ENCODE assay signal across 9 cellular contexts in the genomic region with DNA sequence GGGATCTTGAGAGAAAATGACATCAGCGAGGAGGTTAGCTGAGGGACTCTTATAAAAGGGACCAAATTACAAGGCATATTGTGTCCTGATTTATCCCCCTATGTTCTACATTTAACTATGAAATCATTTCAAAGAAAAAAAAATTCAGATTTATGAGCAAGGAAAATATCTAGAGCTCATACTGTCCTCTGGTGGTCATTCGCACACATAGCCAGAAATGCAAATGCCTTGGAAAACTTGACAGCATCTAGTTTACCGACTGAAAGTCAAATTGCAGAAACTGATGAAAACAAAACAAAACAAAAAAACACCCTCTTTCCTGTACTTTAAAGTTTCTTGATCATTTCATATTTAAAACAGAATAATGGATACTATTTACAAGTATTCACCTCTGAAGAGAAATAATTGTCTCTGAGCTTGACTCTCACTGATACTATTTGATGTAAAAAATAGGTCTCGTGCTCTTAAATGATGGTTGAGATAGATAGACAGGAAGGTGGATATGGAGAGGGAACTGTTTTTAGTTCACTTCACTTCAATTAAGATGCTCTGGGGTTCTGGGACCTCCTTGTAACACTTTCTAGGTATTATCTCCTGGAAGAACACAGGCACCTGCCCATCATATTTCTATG.
A peak's percentile ranks its signal among the peaks of the same experiment; 100 is the strongest.
DNase-seq lines count a peak whose midpoint lies in the region; ATAC-seq, FAIRE-seq and TF ChIP-seq lines count a peak whose summit lies in the region.
"Had no signal": no experiment of that assay in that cellular context is flagged by ENCODE, and none has a peak within 500 bp of the region (broad histone marks: within the 10 kb centered on the region; RNA-seq: fewer than 3 reads in every experiment).

No MANE protein-coding gene starts in this region.

- H3K27ac ChIP-seq in endothelial cell of umbilical vein (ENCODE audit: insufficient read depth, low read depth, low read length) (no peak overlapping the region), gastrocnemius medialis (no peak overlapping the region)

- intact Hi-C loops in endothelial cell of umbilical vein (cut with micrococcal nuclease): loop anchor here (2.0 kb wide), 1 partner anchor 602 kb away; no protein-coding TSS in a partner anchor
- intact Hi-C loops in gastrocnemius medialis (cut with DNase I; ENCODE audit: low total_unique reads): loop anchor here (5.0 to 10.0 kb wide), 2 partner anchors 76 to 254 kb away; partner anchors contain the start of gene PCP4

- TF ChIP-seq CTCF in endothelial cell of umbilical vein (IDR thresholded peaks at IDR 0.05; ENCODE audit: extremely low read depth in 1 of 2, insufficient read depth in 1 of 2, low read depth in 1 of 2, low read length in 2 of 2) (peak; percentile 30 to 36), gastrocnemius medialis (IDR thresholded peaks at IDR 0.05 in 4 of 5, conservative IDR thresholded peaks at IDR 0.05 in 1 of 5) (peak in 4 of 5 experiments; percentile 13 to 48 (median 44))

- H3K4me1 ChIP-seq in endothelial cell of umbilical vein (ENCODE audit: control insufficient read depth, extremely low read depth, insufficient read depth, low read length) (no peaks in the 10 kb centered on the region), gastrocnemius medialis (no peaks in the 10 kb centered on the region)

- no peaks in the 10 kb centered on the region for H3K27me3 ChIP-seq in endothelial cell of umbilical vein (ENCODE audit: control insufficient read depth in 2 of 2, insufficient read depth in 2 of 2, low read length in 2 of 2)
- H3K27me3 ChIP-seq in gastrocnemius medialis: no peaks in the 10 kb centered on the region

- no peak for TF ChIP-seq POLR2A in endothelial cell of umbilical vein (IDR thresholded peaks at IDR 0.05; ENCODE audit: low read depth, low read length)
- TF ChIP-seq POLR2A in gastrocnemius medialis (IDR thresholded peaks at IDR 0.05): no peak

- H3K9ac ChIP-seq in endothelial cell of umbilical vein (replicated peaks; ENCODE audit: extremely low read depth, insufficient read depth, low read length): no peak overlapping the region

- POLR2A ChIA-PET in endothelial cell of umbilical vein (lab: Charles Lee): no interaction called here

- ATAC-seq in gastrocnemius medialis (no peak), HG03432 (IDR thresholded peaks at IDR 0.05; ENCODE audit: unreplicated experiment) (no peak)

- H3K9me3 ChIP-seq in endothelial cell of umbilical vein (replicated peaks; ENCODE audit: control insufficient read depth, insufficient read depth, low read length) (peaks cover 2% of the 10 kb centered on the region), gastrocnemius medialis (no peaks in the 10 kb centered on the region)

- H4K20me1 ChIP-seq in endothelial cell of umbilical vein (replicated peaks; ENCODE audit: control insufficient read depth, extremely low read depth, insufficient read depth, low read length): no peaks in the 10 kb centered on the region

- CTCF ChIA-PET in endothelial cell of umbilical vein (lab: Charles Lee): interaction anchor here (1.2 kb wide), 1 partner anchor 603 kb away, joined by 3 read pairs; no protein-coding TSS in a partner anchor

- no peaks in the 10 kb centered on the region for H3K36me3 ChIP-seq in endothelial cell of umbilical vein (ENCODE audit: control insufficient read depth in 2 of 2, extremely low read depth in 1 of 2, insufficient read depth in 2 of 2, low read length in 2 of 2)
- H3K36me3 ChIP-seq in gastrocnemius medialis: no peaks in the 10 kb centered on the region

- dilution Hi-C loops in endothelial cell of umbilical vein (cut with MboI; ENCODE audit: extremely low pct_ligation_motif_present, low sequenced_read_pairs): no loop called here

- FAIRE-seq in endothelial cell of umbilical vein (lab: Jason Lieb, UNC): no peak

- no peaks in the 10 kb centered on the region for H3K9me1 ChIP-seq in endothelial cell of umbilical vein (replicated peaks; ENCODE audit: control insufficient read depth, extremely low read depth, insufficient read depth, low read length)

- H3K79me2 ChIP-seq in endothelial cell of umbilical vein (ENCODE audit: control insufficient read depth, insufficient read depth, low read length): no peaks in the 10 kb centered on the region

- H3K4me3 ChIP-seq in endothelial cell of umbilical vein (replicated peaks in 1 of 3; ENCODE audit: insufficient read depth in 1 of 3, low read depth in 1 of 3, low read length in 3 of 3) (no peak overlapping the region), gastrocnemius medialis (no peak overlapping the region)

- peak; percentile 61 for DNase-seq in NCI-H2107 treated with DMSO at 0.1 percent for 48 hours (lab: John Stamatoyannopoulos, UW; ENCODE audit: unreplicated experiment)
- no peak for DNase-seq in NCI-H2107 (lab: John Stamatoyannopoulos, UW)
- DNase-seq in NCI-H2227 treated with DMSO at 0.1 percent for 48 hours (lab: John Stamatoyannopoulos, UW): peak; percentile 13
- no peak for DNase-seq in endothelial cell of umbilical vein (ENCODE audit: low read depth, low spot score)
- no peak for DNase-seq in gastrocnemius medialis
- DNase-seq in activated CD4-positive, alpha-beta T cell treated with anti-CD3 and anti-CD28 coated beads for 4 hours: no peak
- DNase-seq in stimulated activated naive CD4-positive, alpha-beta T cell (lab: John Stamatoyannopoulos, UW): no peak
- DNase-seq: CD4-positive, CD25-positive, alpha-beta regulatory T cell had no signal

- in situ Hi-C loops in gastrocnemius medialis (cut with MboI; ENCODE audit: low sequenced_read_pairs in 4 of 4): loop anchor here in 2 of 4 donors (25.0 kb wide), 1 partner anchor 259 kb away; the partner anchor contains the start of gene PCP4 (in 2 of the 2)

- H2AFZ ChIP-seq in endothelial cell of umbilical vein (ENCODE audit: low read depth, low read length): no peak overlapping the region

- no TSS peak for BruUV-seq in endothelial cell of umbilical vein (replicated peaks; lab: Mats Ljungman, UMichigan)

- no peak overlapping the region for H3K4me2 ChIP-seq in endothelial cell of umbilical vein (ENCODE audit: insufficient read depth, low read length)

TF ChIP-seq in endothelial cell of umbilical vein, 7 proteins besides CTCF, POLR2A, EP300 and RAD21:
- TF ChIP-seq GATA2 (IDR thresholded peaks at IDR 0.05; ENCODE audit: insufficient read depth, insufficient read length, low read depth, low read length) (no peak), JUN (IDR thresholded peaks at IDR 0.05; ENCODE audit: borderline replicate concordance, insufficient read depth, insufficient read length, low read depth) (no peak), FOS (IDR thresholded peaks at IDR 0.05; ENCODE audit: borderline replicate concordance, insufficient read depth, low read length) (no peak), MYC (IDR thresholded peaks at IDR 0.05; ENCODE audit: low read depth, low read length) (no peak), EZH2 (IDR thresholded peaks at IDR 0.05; ENCODE audit: borderline replicate concordance, low read depth, low read length, severe bottlenecking) (no peak), POLR2AphosphoS5 (IDR thresholded peaks at IDR 0.05; ENCODE audit: insufficient read depth, low read depth, low read length) (no peak)
- TF ChIP-seq, protein P1, sequence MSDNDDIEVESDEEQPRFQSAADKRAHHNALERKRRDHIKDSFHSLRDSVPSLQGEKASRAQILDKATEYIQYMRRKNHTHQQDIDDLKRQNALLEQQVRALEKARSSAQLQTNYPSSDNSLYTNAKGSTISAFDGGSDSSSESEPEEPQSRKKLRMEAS (IDR thresholded peaks at IDR 0.05; ENCODE audit: insufficient read depth, insufficient read length): no peak

Comparison
In these comparisons a context has a peak if more than half of its experiments do, and no peak if none do; other contexts are left out.
1. DNase-seq: peak in NCI-H2107 treated with DMSO at 0.1 percent for 48 hours (single experiment) and NCI-H2227 treated with DMSO at 0.1 percent for 48 hours (single experiment); none in NCI-H2107 (single experiment), endothelial cell of umbilical vein (single experiment), gastrocnemius medialis (0 of 2), activated CD4-positive, alpha-beta T cell treated with anti-CD3 and anti-CD28 coated beads for 4 hours (0 of 2) and stimulated activated naive CD4-positive, alpha-beta T cell (0 of 6).